Comparison of ENCODE assay signal across 8 cellular contexts in genomic region chr17:50426472-50426782, GRCh38.
A peak's percentile ranks its signal among the peaks of the same experiment; 100 is the strongest.
DNase-seq lines count a peak whose midpoint lies in the region; ATAC-seq and TF ChIP-seq lines count a peak whose summit lies in the region.

No MANE protein-coding gene starts in this region.

- CTCF ChIA-PET in AG04449 (lab: Yijun Ruan, JAX), result interaction anchor here (1.0 to 4.8 kb wide), 4 partner anchors 9 to 47 kb away, joined by 3 to 35 read pairs (median 6); partner anchors contain the start of gene LRRC59

- H3K4me3 ChIP-seq in AG04449 (ENCODE audit: low read depth, low read length) (peak overlapping the region; percentile 71), HUES48 (ENCODE audit: low read depth, low read length) (peak overlapping the region; percentile 76), mucosa of stomach (ENCODE audit: low read length) (peak overlapping the region; percentile 62)

- POLR2A ChIA-PET in AG04449 (lab: Yijun Ruan, JAX), result interaction anchor here (0.8 to 0.9 kb wide), 3 partner anchors 30 to 226 kb away, joined by 3 to 4 read pairs (median 3); no protein-coding TSS in a partner anchor

- ATAC-seq in HG03378 (IDR thresholded peaks at IDR 0.05; ENCODE audit: unreplicated experiment), result no peak
- no peak for ATAC-seq in GM21717 (IDR thresholded peaks at IDR 0.05; ENCODE audit: unreplicated experiment)

- H3K4me1 ChIP-seq in HUES48 (ENCODE audit: control insufficient read depth, insufficient read depth, low read length) (peaks cover 14% of the 10 kb centered on the region), mucosa of stomach (ENCODE audit: control insufficient read depth, insufficient read depth, low read length) (peaks cover 66% of the 10 kb centered on the region)

- TF ChIP-seq CTCF in AG04449 (IDR thresholded peaks at IDR 0.05; ENCODE audit: insufficient read depth, low read length, missing control alignments), result no peak

- H3K9me3 ChIP-seq in HUES48 (ENCODE audit: control insufficient read depth, insufficient read depth, low read length) (no peaks in the 10 kb centered on the region), mucosa of stomach (ENCODE audit: control insufficient read depth, low read length) (no peaks in the 10 kb centered on the region)

- H3K9ac ChIP-seq in HUES48 (ENCODE audit: low read depth, low read length) (no peak overlapping the region), mucosa of stomach (ENCODE audit: low read length) (peak overlapping the region; percentile 86)

- H3K27me3 ChIP-seq in HUES48 (ENCODE audit: control insufficient read depth, insufficient read depth, low read length) (peaks cover 5% of the 10 kb centered on the region; the same call in 1 of the 2 replicates), mucosa of stomach (ENCODE audit: control insufficient read depth, insufficient read depth, low read length) (no peaks in the 10 kb centered on the region)

- DNase-seq in AG04449 (ENCODE audit: low read depth, low spot score) (no peak), hepatic stellate cell (ENCODE audit: low spot score) (no peak), activated gamma-delta T cell treated with Interleukin-2 at 50 U/mL for 16 hours (no peak)

- H3K36me3 ChIP-seq in HUES48 (ENCODE audit: control insufficient read depth, insufficient read depth, low read length) (0 out of 2 replicates have a peak, but pooled peaks cover 3% of the 10 kb centered on the region), mucosa of stomach (ENCODE audit: control insufficient read depth, insufficient read depth, low read length) (no peaks in the 10 kb centered on the region)

- H3K27ac ChIP-seq in HUES48 (ENCODE audit: low read depth, low read length) (peak overlapping the region; percentile 59), cingulate gyrus (ENCODE audit: low read depth, low read length) (peak overlapping the region; percentile 32)
